19 cellular contexts compared by ENCODE assay signal in genomic region chr13:91383836-91384235, GRCh38. TPM values are rescaled to one million over a fixed set of nuclear protein-coding genes. Genes with fewer than 3 reads are reported as not detected.
"Had no signal": no experiment of that assay in that cellular context is flagged by ENCODE, and none has a peak within 500 bp of the region (broad histone marks: within the 10 kb centered on the region; RNA-seq: fewer than 3 reads in every experiment).

No MANE protein-coding gene starts in this region.

- H3K4me1 Mint-ChIP-seq: endodermal cell; naive thymus-derived CD8-positive, alpha-beta T cell; nephron progenitor cell had no signal

- H3K36me3 Mint-ChIP-seq: naive thymus-derived CD8-positive, alpha-beta T cell had no signal

- ATAC-seq: esophagus mucosa; gastrocnemius medialis; left ventricle myocardium superior; lower lobe of right lung; naive thymus-derived CD8-positive, alpha-beta T cell; sciatic nerve had no signal

- DNase-seq: dorsolateral prefrontal cortex; effector CD4-positive, alpha-beta T cell; endodermal cell; foreskin fibroblast; gastrocnemius medialis; head of caudate nucleus; left ventricle myocardium superior; lower lobe of right lung; naive thymus-derived CD8-positive, alpha-beta T cell; nephron progenitor cell; nucleus accumbens; stimulated activated CD4-positive, alpha-beta T cell treated with anti-CD3 and anti-CD28 coated beads, Interleukin-12 subunit alpha, Interleukin-12 subunit beta, amount 100 ng/mL, for 4 hours; stimulated activated CD4-positive, alpha-beta T cell treated with anti-CD3 and anti-CD28 coated beads, Interleukin-1b, Interleukin-23, amount 100 ng/mL, for 48 hours; stimulated activated CD4-positive, alpha-beta T cell treated with anti-CD3 and anti-CD28 coated beads, Interleukin-4, amount 100 ng/mL, for 1 hour; stimulated activated CD8-positive, alpha-beta memory T cell treated with anti-CD3 and anti-CD28 coated beads, Interleukin-4, amount 100 ng/mL, for 48 hours; stimulated activated naive CD4-positive, alpha-beta T cell treated with Interleukin-2 at 50 U/mL for 16 hours; upper lobe of left lung had no signal

- H3K9me3 Mint-ChIP-seq: endodermal cell; naive thymus-derived CD8-positive, alpha-beta T cell; nephron progenitor cell had no signal

- H3K27ac Mint-ChIP-seq: endodermal cell; naive thymus-derived CD8-positive, alpha-beta T cell; nephron progenitor cell had no signal

- H3K4me3 Mint-ChIP-seq: endodermal cell; naive thymus-derived CD8-positive, alpha-beta T cell; nephron progenitor cell had no signal

RNA-seq across cellular contexts. Expression of gene GPC5, which starts 14.6 kb away (rescaled TPM):
- total RNA-seq: esophagus mucosa; gastrocnemius medialis; naive thymus-derived CD8-positive, alpha-beta T cell had no signal
